ENCODE assay signal across 32 cellular contexts in the genomic region with DNA sequence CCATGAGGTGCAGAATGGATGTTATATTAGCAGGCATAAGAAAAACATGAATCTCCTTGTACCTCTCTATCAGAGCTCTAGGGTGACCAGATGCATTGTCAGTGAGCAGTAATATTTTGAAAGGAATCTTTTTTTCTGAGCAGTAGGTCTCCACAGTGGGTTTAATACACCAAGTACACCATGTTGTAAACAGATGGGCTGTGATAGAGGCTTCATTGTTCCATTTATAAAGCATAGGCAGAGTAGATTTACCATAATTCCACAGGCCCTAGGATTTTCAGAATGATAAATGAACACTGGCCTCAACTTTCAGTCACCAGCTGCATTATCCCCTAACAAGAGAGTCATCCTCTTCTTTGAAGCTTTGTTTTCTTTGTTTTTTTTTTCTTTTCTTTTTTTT.
"Had no signal": no experiment of that assay in that cellular context is flagged by ENCODE, and none has a peak within 500 bp of the region (broad histone marks: within the 10 kb centered on the region; RNA-seq: fewer than 3 reads in every experiment).

No MANE protein-coding gene starts in this region.

- H3K27me3 Mint-ChIP-seq: activated B cell treated with CpG ODN at 0.5 μM for 24 hours; activated CD4-positive, alpha-beta memory T cell treated with anti-CD3 and anti-CD28 coated beads for 36 hours; activated CD4-positive, alpha-beta T cell treated with anti-CD3 and anti-CD28 coated beads, Interleukin-2, amount 10 ng/mL, durations not matched to agents 24 days and 14 days; activated CD8-positive, alpha-beta T cell treated with anti-CD3 and anti-CD28 coated beads for 36 hours; activated naive CD8-positive, alpha-beta T cell treated with anti-CD3 and anti-CD28 coated beads for 36 hours; activated T-cell treated with anti-CD3 and anti-CD28 coated beads, Interleukin-2, amount 50 U/mL, for 24 hours; activated T-helper 17 cell treated with anti-CD3 and anti-CD28 coated beads, Interleukin-2, amount 50 U/mL, for 72 hours; brain had no signal

- H3K4me3 Mint-ChIP-seq: activated B cell treated with CpG ODN at 0.5 μM for 24 hours; activated CD4-positive, alpha-beta memory T cell treated with anti-CD3 and anti-CD28 coated beads for 36 hours; activated CD4-positive, alpha-beta T cell treated with anti-CD3 and anti-CD28 coated beads, Interleukin-2, amount 10 ng/mL, durations not matched to agents 24 days and 14 days; activated CD8-positive, alpha-beta T cell treated with anti-CD3 and anti-CD28 coated beads for 36 hours; activated naive CD4-positive, alpha-beta T cell treated with anti-CD3 and anti-CD28 coated beads for 36 hours; activated naive CD8-positive, alpha-beta T cell treated with anti-CD3 and anti-CD28 coated beads for 36 hours; activated T-cell treated with anti-CD3 and anti-CD28 coated beads, Interleukin-2, amount 50 U/mL, for 24 hours; activated T-helper 1 cell treated with anti-CD3 and anti-CD28 coated beads, Interleukin-12 subunit alpha, Interleukin-12 subunit beta, Interleukin-2, Interleukin-4 antibody, amounts not matched to agents 30 ng/mL and 10 ng/mL and 1 ng/mL, durations not matched to agents 14 hours and 24 hours and 36 hours; activated T-helper 17 cell treated with anti-CD3 and anti-CD28 coated beads, Interleukin-2, amount 50 U/mL, for 72 hours; brain; T-helper 1 cell treated with Interleukin-12 subunit alpha and Interleukin-12 subunit beta and Interleukin-4 antibody, amounts not matched to agents 30 μg/mL and 1 μg/mL, for 36 hours; T-helper 2 cell treated with Interferon-gamma antibody and Interleukin-4, amounts not matched to agents 5 μg/mL and 100 μg/mL, for 36 hours had no signal

- H3K4me1 ChIP-seq: ascending aorta had no signal

- H3K4me3 ChIP-seq: ascending aorta had no signal

- H3K27ac Mint-ChIP-seq: activated B cell treated with CpG ODN at 0.5 μM for 24 hours; activated CD4-positive, alpha-beta memory T cell treated with anti-CD3 and anti-CD28 coated beads for 36 hours; activated CD4-positive, alpha-beta T cell treated with anti-CD3 and anti-CD28 coated beads, Interleukin-2, amount 10 ng/mL, durations not matched to agents 24 days and 14 days; activated CD8-positive, alpha-beta T cell treated with anti-CD3 and anti-CD28 coated beads for 36 hours; activated naive CD4-positive, alpha-beta T cell treated with anti-CD3 and anti-CD28 coated beads for 36 hours; activated naive CD8-positive, alpha-beta T cell treated with anti-CD3 and anti-CD28 coated beads for 36 hours; activated T-cell treated with anti-CD3 and anti-CD28 coated beads, Interleukin-2, amount 50 U/mL, for 24 hours; activated T-helper 1 cell treated with anti-CD3 and anti-CD28 coated beads, Interleukin-12 subunit alpha, Interleukin-12 subunit beta, Interleukin-2, Interleukin-4 antibody, amounts not matched to agents 30 ng/mL and 10 ng/mL and 1 ng/mL, durations not matched to agents 14 hours and 24 hours and 36 hours; activated T-helper 17 cell treated with anti-CD3 and anti-CD28 coated beads, Interleukin-2, amount 50 U/mL, for 72 hours; brain; T-helper 1 cell treated with Interleukin-12 subunit alpha and Interleukin-12 subunit beta and Interleukin-4 antibody, amounts not matched to agents 30 μg/mL and 1 μg/mL, for 36 hours; T-helper 2 cell treated with Interferon-gamma antibody and Interleukin-4, amounts not matched to agents 5 μg/mL and 100 μg/mL, for 36 hours had no signal

- H3K27me3 ChIP-seq: ascending aorta had no signal

- H3K9me3 ChIP-seq: ascending aorta had no signal

- H3K4me1 Mint-ChIP-seq: activated CD4-positive, alpha-beta T cell treated with anti-CD3 and anti-CD28 coated beads, Interleukin-2, amount 10 ng/mL, durations not matched to agents 24 days and 14 days; activated naive CD8-positive, alpha-beta T cell treated with anti-CD3 and anti-CD28 coated beads for 36 hours; activated T-helper 17 cell treated with anti-CD3 and anti-CD28 coated beads, Interleukin-2, amount 50 U/mL, for 72 hours had no signal

- DNase-seq: activated B cell treated with CpG ODN at 0.5 μM for 24 hours; activated CD4-positive, alpha-beta memory T cell treated with anti-CD3 and anti-CD28 coated beads for 36 hours; activated CD4-positive, alpha-beta T cell treated with anti-CD3 and anti-CD28 coated beads for 4 hours; activated CD4-positive, alpha-beta T cell treated with anti-CD3 and anti-CD28 coated beads, Interleukin-2, amount 10 ng/mL, durations not matched to agents 24 days and 14 days; activated CD4-positive, alpha-beta T cell treated with anti-CD3 and anti-CD28 coated beads, Interleukin-2, amount 50 U/mL, for 1 hour; activated CD4-positive, alpha-beta T cell treated with anti-CD3 and anti-CD28 coated beads, Interleukin-2, amount 50 U/mL, for 4 hours; activated CD4-positive, CD25-positive, alpha-beta regulatory T cell treated with anti-CD3 and anti-CD28 coated beads, Interleukin-2, amount 50 U/mL, for 72 hours; activated CD8-positive, alpha-beta memory T cell treated with anti-CD3 and anti-CD28 coated beads, Interleukin-2, amount 50 U/mL, for 4 hours; activated CD8-positive, alpha-beta T cell treated with anti-CD3 and anti-CD28 coated beads for 36 hours; activated effector memory CD4-positive, alpha-beta T cell treated with anti-CD3 and anti-CD28 coated beads, Interleukin-2, amount 50 U/mL, for 16 hours; activated gamma-delta T cell treated with Interleukin-2 at 50 U/mL for 16 hours; activated naive CD4-positive, alpha-beta T cell; activated naive CD4-positive, alpha-beta T cell treated with anti-CD3 and anti-CD28 coated beads for 36 hours; activated naive CD4-positive, alpha-beta T cell treated with anti-CD3 and anti-CD28 coated beads, Interleukin-2, amount 50 U/mL, for 16 hours; activated naive CD8-positive, alpha-beta T cell treated with anti-CD3 and anti-CD28 coated beads for 36 hours; activated T-cell treated with anti-CD3 and anti-CD28 coated beads for 4 hours; activated T-cell treated with anti-CD3 and anti-CD28 coated beads, Interleukin-2, amount 50 U/mL, for 24 hours; activated T-cell treated with anti-CD3 and anti-CD28 coated beads, Interleukin-2, amount 50 U/mL, for 48 hours; amygdala; anterior cingulate cortex; central memory CD4-positive, alpha-beta T cell; T-helper 1 cell; T-helper 2 cell; T-helper 9 cell had no signal

- H3K9me3 Mint-ChIP-seq: activated B cell treated with CpG ODN at 0.5 μM for 24 hours; activated CD4-positive, alpha-beta memory T cell treated with anti-CD3 and anti-CD28 coated beads for 36 hours; activated CD4-positive, alpha-beta T cell treated with anti-CD3 and anti-CD28 coated beads, Interleukin-2, amount 10 ng/mL, durations not matched to agents 24 days and 14 days; activated CD8-positive, alpha-beta T cell treated with anti-CD3 and anti-CD28 coated beads for 36 hours; activated naive CD4-positive, alpha-beta T cell treated with anti-CD3 and anti-CD28 coated beads for 36 hours; activated naive CD4-positive, alpha-beta T cell treated with anti-CD3 and anti-CD28 coated beads, Interleukin-2, amount 50 U/mL, for 72 hours; activated naive CD8-positive, alpha-beta T cell treated with anti-CD3 and anti-CD28 coated beads for 36 hours; activated T-cell treated with anti-CD3 and anti-CD28 coated beads, Interleukin-2, amount 50 U/mL, for 24 hours; activated T-helper 17 cell treated with anti-CD3 and anti-CD28 coated beads, Interleukin-2, amount 50 U/mL, for 72 hours; T-helper 1 cell treated with Interleukin-12 subunit alpha and Interleukin-12 subunit beta and Interleukin-4 antibody, amounts not matched to agents 30 μg/mL and 1 μg/mL, for 36 hours had no signal

- ATAC-seq: activated CD8-positive, alpha-beta T cell treated with anti-CD3 and anti-CD28 coated beads for 36 hours; activated naive CD4-positive, alpha-beta T cell treated with anti-CD3 and anti-CD28 coated beads, Interleukin-2, amount 50 U/mL, for 72 hours; activated T-helper 17 cell treated with anti-CD3 and anti-CD28 coated beads, Interleukin-2, amount 50 U/mL, for 72 hours had no signal

- H3K27ac ChIP-seq: ascending aorta, VCaP had no signal
